3 cellular contexts compared by ENCODE assay signal in genomic region chr17:62413090-62413489, GRCh38. TPM values are rescaled to one million over a fixed set of nuclear protein-coding genes. Genes with fewer than 3 reads are reported as not detected.
"Had no signal": no experiment of that assay in that cellular context is flagged by ENCODE, and none has a peak within 500 bp of the region (broad histone marks: within the 10 kb centered on the region; RNA-seq: fewer than 3 reads in every experiment).

No MANE protein-coding gene starts in this region.

RNA-seq across cellular contexts. Expression of gene EFCAB3, which starts 32.7 kb away (rescaled TPM):
- polyA plus RNA-seq: stomach, thymus, urinary bladder had no signal
